Comparison of ENCODE assay signal across 1 cellular context in the genomic region with DNA sequence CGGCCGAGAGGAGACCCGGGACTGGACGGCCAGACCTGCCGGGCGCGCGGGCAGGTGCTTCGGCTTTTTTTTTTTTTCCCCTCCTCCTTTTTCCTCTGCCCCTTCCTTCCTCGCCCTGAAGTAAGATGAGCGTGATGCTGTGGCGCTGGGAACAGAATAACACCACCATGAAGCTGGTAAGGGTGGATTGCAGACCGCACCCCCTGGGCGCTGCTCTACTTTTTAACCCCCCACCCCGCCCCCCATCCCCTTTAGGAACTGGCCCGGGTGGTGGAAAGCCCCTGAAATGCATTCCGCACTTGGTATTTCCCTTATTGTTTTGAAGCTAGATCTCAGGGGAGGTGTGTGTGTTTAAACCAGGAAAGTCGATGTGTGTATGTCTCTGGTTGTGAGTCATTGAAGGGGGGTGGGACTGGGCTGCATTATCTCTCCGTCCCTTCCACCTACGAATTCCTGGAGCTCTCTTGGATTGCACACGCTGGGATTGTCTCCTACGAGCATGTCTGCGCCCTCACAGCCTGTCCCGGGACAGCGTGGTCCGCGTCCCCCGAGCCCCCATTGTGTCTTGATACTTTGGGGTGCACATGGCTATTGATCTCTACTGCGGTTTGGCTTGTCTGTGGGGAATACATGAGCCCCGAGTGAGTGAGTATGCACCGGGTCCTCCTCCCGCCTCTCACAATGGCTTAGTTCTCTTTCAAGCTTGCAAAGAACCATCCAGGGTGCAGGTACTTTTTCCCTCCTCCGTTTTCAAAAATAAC.
TF ChIP-seq lines count a peak whose summit lies in the region.

No MANE protein-coding gene starts in this region.

TF ChIP-seq in HEK293, 187 proteins besides CTCF, POLR2A, EP300 and RAD21 (continued from another document):
- TF ChIP-seq, protein P1, sequence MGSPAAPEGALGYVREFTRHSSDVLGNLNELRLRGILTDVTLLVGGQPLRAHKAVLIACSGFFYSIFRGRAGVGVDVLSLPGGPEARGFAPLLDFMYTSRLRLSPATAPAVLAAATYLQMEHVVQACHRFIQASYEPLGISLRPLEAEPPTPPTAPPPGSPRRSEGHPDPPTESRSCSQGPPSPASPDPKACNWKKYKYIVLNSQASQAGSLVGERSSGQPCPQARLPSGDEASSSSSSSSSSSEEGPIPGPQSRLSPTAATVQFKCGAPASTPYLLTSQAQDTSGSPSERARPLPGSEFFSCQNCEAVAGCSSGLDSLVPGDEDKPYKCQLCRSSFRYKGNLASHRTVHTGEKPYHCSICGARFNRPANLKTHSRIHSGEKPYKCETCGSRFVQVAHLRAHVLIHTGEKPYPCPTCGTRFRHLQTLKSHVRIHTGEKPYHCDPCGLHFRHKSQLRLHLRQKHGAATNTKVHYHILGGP (tag by site-specific recombination; IDR thresholded peaks at IDR 0.05): 0 out of 2 replicates have a peak, but pooled peaks have one; percentile 42
- peak; percentile 69 for TF ChIP-seq ZFHX2 (tag by site-specific recombination; conservative IDR thresholded peaks at IDR 0.05)
- TF ChIP-seq ZNF660 (tag by site-specific recombination; IDR thresholded peaks at IDR 0.05): no peak
- 0 out of 2 replicates have a peak, but pooled peaks have one; percentile 11 for TF ChIP-seq ZNF366 (tag by site-specific recombination; conservative IDR thresholded peaks at IDR 0.05)
- TF ChIP-seq ZNF2 (tag by site-specific recombination; IDR thresholded peaks at IDR 0.05): no peak
